Comparison of ENCODE assay signal across 8 cellular contexts in the genomic region with DNA sequence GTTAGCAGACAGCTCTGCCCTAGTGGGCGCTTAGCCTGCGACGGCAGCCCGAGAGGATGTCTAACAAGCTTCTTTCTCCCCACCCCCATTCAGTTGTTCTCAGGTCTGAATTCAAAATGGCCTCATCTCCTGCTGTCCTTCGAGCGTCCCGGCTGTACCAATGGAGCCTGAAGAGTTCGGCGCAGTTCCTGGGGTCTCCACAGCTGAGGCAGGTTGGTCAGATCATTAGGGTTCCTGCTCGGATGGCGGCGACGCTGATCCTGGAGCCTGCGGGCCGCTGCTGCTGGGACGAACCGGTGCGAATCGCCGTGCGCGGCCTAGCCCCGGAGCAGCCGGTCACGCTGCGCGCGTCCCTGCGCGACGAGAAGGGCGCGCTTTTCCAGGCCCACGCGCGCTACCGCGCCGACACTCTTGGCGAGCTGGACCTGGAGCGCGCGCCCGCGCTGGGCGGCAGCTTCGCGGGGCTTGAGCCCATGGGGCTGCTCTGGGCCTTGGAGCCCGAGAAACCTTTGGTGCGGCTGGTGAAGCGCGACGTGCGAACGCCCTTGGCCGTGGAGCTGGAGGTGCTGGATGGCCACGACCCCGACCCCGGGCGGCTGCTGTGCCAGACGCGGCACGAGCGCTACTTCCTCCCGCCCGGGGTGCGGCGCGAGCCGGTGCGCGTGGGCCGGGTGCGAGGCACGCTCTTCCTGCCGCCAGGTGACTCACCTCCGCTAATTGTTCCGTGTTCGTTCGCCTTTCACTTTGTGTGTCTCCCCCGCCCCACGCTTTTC. TPM values are rescaled to one million over a fixed set of nuclear protein-coding genes. Genes with fewer than 3 reads are reported as not detected.
DNase-seq lines count a peak whose midpoint lies in the region; ATAC-seq and TF ChIP-seq lines count a peak whose summit lies in the region.
"Not testable (repeated sequence)": the region's sequence is repeated elsewhere in the genome, so short reads cannot be mapped to it uniquely, and the experiment has no call there.

A gene with protein sequence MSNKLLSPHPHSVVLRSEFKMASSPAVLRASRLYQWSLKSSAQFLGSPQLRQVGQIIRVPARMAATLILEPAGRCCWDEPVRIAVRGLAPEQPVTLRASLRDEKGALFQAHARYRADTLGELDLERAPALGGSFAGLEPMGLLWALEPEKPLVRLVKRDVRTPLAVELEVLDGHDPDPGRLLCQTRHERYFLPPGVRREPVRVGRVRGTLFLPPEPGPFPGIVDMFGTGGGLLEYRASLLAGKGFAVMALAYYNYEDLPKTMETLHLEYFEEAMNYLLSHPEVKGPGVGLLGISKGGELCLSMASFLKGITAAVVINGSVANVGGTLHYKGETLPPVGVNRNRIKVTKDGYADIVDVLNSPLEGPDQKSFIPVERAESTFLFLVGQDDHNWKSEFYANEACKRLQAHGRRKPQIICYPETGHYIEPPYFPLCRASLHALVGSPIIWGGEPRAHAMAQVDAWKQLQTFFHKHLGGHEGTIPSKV (plus strand): TSS at position 29 of the 773 bp plus-strand sequence. CDS start 28 bp downstream, at position 57.

- peak; percentile 50 for ATAC-seq in HG03520 (IDR thresholded peaks at IDR 0.05; ENCODE audit: unreplicated experiment)
- ATAC-seq in left lung: peak; percentile 83

- H3K9me3 Mint-ChIP-seq in activated CD4-positive, alpha-beta memory T cell treated with anti-CD3 and anti-CD28 coated beads for 36 hours: not testable (repeated sequence)

- peak within 1 kb of the TSS; percentile 99 for H3K27ac Mint-ChIP-seq in activated CD4-positive, alpha-beta memory T cell treated with anti-CD3 and anti-CD28 coated beads for 36 hours

- H3K27me3 Mint-ChIP-seq in activated CD4-positive, alpha-beta memory T cell treated with anti-CD3 and anti-CD28 coated beads for 36 hours: not testable (repeated sequence)

- peak within 1 kb of the TSS; percentile 84 for H3K4me3 Mint-ChIP-seq in activated CD4-positive, alpha-beta memory T cell treated with anti-CD3 and anti-CD28 coated beads for 36 hours

- intact Hi-C loops in activated CD4-positive, alpha-beta memory T cell treated with anti-CD3 and anti-CD28 coated beads for 36 hours (cut with micrococcal nuclease): loop anchor here (1.0 to 2.0 kb wide), 3 partner anchors 63 to 144 kb away; no protein-coding TSS in a partner anchor
- intact Hi-C loops in left lung (cut with DNase I): not testable (repeated sequence)

- TF ChIP-seq CTCF in left lung (IDR thresholded peaks at IDR 0.05): peak in 1 of 2 donors; percentile 17

- H3K36me3 ChIP-seq in left lung: peaks cover 0 to 12% of the 10 kb centered on the region in 2 donors

- TF ChIP-seq POLR2A in GM19193 (IDR thresholded peaks at IDR 0.05; ENCODE audit: extremely low read depth, insufficient read depth, insufficient read length): peak; percentile 71

- H3K4me1 Mint-ChIP-seq in activated CD4-positive, alpha-beta memory T cell treated with anti-CD3 and anti-CD28 coated beads for 36 hours (ENCODE audit: low read depth): peaks cover 45% of the 10 kb centered on the region

- DNase-seq in Ammon's horn (ENCODE audit: low spot score) (peak; percentile 79), NCI-H774 (lab: John Stamatoyannopoulos, UW) (peak; percentile 18), dermis microvascular lymphatic vessel endothelial cell (ENCODE audit: low read depth in 2 of 2) (peak; percentile 73 to 89), left lung (peak; percentile 87 to 89)
- peak; percentile 91 for DNase-seq in activated CD4-positive, alpha-beta memory T cell treated with anti-CD3 and anti-CD28 coated beads for 36 hours
- peak; percentile 84 for DNase-seq in stimulated activated CD4-positive, alpha-beta T cell treated with anti-CD3 and anti-CD28 coated beads, Interleukin-1b, Interleukin-23, amount 100 ng/mL, for 48 hours

- not testable (repeated sequence) for H3K9me3 ChIP-seq in left lung

- H3K4me3 ChIP-seq in left lung: peak within 1 kb of the TSS; percentile 63 to 64

- peaks cover 4 to 41% of the 10 kb centered on the region in 2 donors for H3K4me1 ChIP-seq in left lung

- CTCF ChIA-PET in activated CD4-positive, alpha-beta memory T cell treated with anti-CD3 and anti-CD28 coated beads for 36 hours (lab: Charles Lee): interaction anchor here (0.7 to 7.4 kb wide), 11 partner anchors 18 to 774 kb away, joined by 3 to 115 read pairs (median 5); a partner anchor contains a TSS

- peaks cover 25% of the 10 kb centered on the region for H3K36me3 Mint-ChIP-seq in activated CD4-positive, alpha-beta memory T cell treated with anti-CD3 and anti-CD28 coated beads for 36 hours

- H3K27me3 ChIP-seq in left lung: not testable (repeated sequence)

- H3K27ac ChIP-seq in left lung: peak within 1 kb of the TSS; percentile 87 to 93

- POLR2A ChIA-PET in activated CD4-positive, alpha-beta memory T cell treated with anti-CD3 and anti-CD28 coated beads for 36 hours (lab: Charles Lee): interaction anchor here (0.6 to 2.2 kb wide), 19 partner anchors 14 to 511 kb away, joined by 3 to 22 read pairs (median 4); a partner anchor contains a TSS

RNA-seq across cellular contexts. Expression of the gene that starts here (rescaled TPM):
- total RNA-seq in activated CD4-positive, alpha-beta memory T cell treated with anti-CD3 and anti-CD28 coated beads for 36 hours: 1 to 10 TPM; 4.8 TPM
- total RNA-seq in dermis microvascular lymphatic vessel endothelial cell (6.8 and 9.6 TPM in 2 replicates), left lung (10 to 100 TPM; 32.5 to 44.5 TPM)

Comparison
In these comparisons a context has a peak if more than half of its experiments do, and no peak if none do; other contexts are left out.
1. Peak in every context shown above with its lines: DNase-seq, ATAC-seq, H3K4me3 ChIP-seq and H3K27ac ChIP-seq.
2. DNase-seq: peak in every context shown above with its lines; median percentile 91 in activated CD4-positive, alpha-beta memory T cell treated with anti-CD3 and anti-CD28 coated beads for 36 hours; 88 in left lung; 84 in stimulated activated CD4-positive, alpha-beta T cell treated with anti-CD3 and anti-CD28 coated beads, Interleukin-1b, Interleukin-23, amount 100 ng/mL, for 48 hours; 81 in dermis microvascular lymphatic vessel endothelial cell; 79 in Ammon's horn; 18 in NCI-H774.